Comparison of ENCODE assay signal across 8 cellular contexts in genomic region chr5:87121315-87122170, GRCh38.
DNase-seq lines count a peak whose midpoint lies in the region; ATAC-seq and TF ChIP-seq lines count a peak whose summit lies in the region.

No MANE protein-coding gene starts in this region.

- H3K4me2 ChIP-seq in PC-9 = peak overlapping the region; percentile 46

- no peak overlapping the region; the same call in 1 of the 2 replicates for H3K4me3 ChIP-seq in PC-9

- CTCF ChIA-PET in PC-9 (lab: Charles Lee) = no interaction called here

- intact Hi-C loops in Right ventricle myocardium superior (cut with DNase I) (no loop called here), cardiac septum (cut with DNase I) (no loop called here), PC-9 (cut with micrococcal nuclease; ENCODE audit: unreplicated experiment) (loop anchor here (1.0 to 5.0 kb wide), 4 partner anchors 48 to 107 kb away; no protein-coding TSS in a partner anchor)

- no peaks in the 10 kb centered on the region for H3K79me2 ChIP-seq in PC-9 (ENCODE audit: low read depth)

- no peaks in the 10 kb centered on the region for H4K20me1 ChIP-seq in PC-9 (ENCODE audit: insufficient read depth)

- POLR2A ChIA-PET in PC-9 (lab: Charles Lee; ENCODE audit: unreplicated experiment) = interaction anchor here (0.8 kb wide), 1 partner anchor 146 kb away, joined by 5 read pairs; the partner anchor contains the start of gene RASA1
- POLR2A ChIA-PET in activated naive CD8-positive, alpha-beta T cell treated with anti-CD3 and anti-CD28 coated beads, Interleukin-2, amount 10 ng/mL, durations not matched to agents 7 days and 5 days (lab: Charles Lee) = interaction anchor here (0.8 to 1.4 kb wide), 3 partner anchors 46 to 146 kb away, joined by 3 to 5 read pairs (median 4); partner anchors contain the start of gene RASA1

- no peaks in the 10 kb centered on the region for H3K27me3 ChIP-seq in PC-9 (ENCODE audit: insufficient read depth, low read depth)

- H3K9me3 ChIP-seq in PC-9 (ENCODE audit: insufficient read depth, low read depth) = peaks cover 17% of the 10 kb centered on the region

- peak overlapping the region; percentile 92 for H3K27ac ChIP-seq in PC-9

- peaks cover 3% of the 10 kb centered on the region for H3K9me3 Mint-ChIP-seq in activated naive CD8-positive, alpha-beta T cell treated with anti-CD3 and anti-CD28 coated beads, Interleukin-2, amount 10 ng/mL, durations not matched to agents 7 days and 5 days

- DNase-seq in Right ventricle myocardium superior (no peak), cardiac septum (ENCODE audit: low spot score) (no peak), PC-9 (peak; percentile 38 to 83), kidney glomerular epithelial cell (lab: John Stamatoyannopoulos, UW) (peak; percentile 91), superior temporal gyrus (ENCODE audit: extremely low spot score) (peak; percentile 61), HuH-7.5 (ENCODE audit: low spot score) (no peak)
- no peak for DNase-seq in activated naive CD8-positive, alpha-beta T cell treated with anti-CD3 and anti-CD28 coated beads, Interleukin-2, amount 10 ng/mL, durations not matched to agents 7 days and 5 days

- H2AFZ ChIP-seq in PC-9 = peak overlapping the region; percentile 63

- no peaks in the 10 kb centered on the region for H3K27me3 Mint-ChIP-seq in activated naive CD8-positive, alpha-beta T cell treated with anti-CD3 and anti-CD28 coated beads, Interleukin-2, amount 10 ng/mL, durations not matched to agents 7 days and 5 days

- peaks cover 52% of the 10 kb centered on the region for H3K4me1 ChIP-seq in PC-9 (replicated peaks; ENCODE audit: insufficient read depth)

- peaks cover 51% of the 10 kb centered on the region for H3K4me1 Mint-ChIP-seq in activated naive CD8-positive, alpha-beta T cell treated with anti-CD3 and anti-CD28 coated beads, Interleukin-2, amount 10 ng/mL, durations not matched to agents 7 days and 5 days

- H3K36me3 Mint-ChIP-seq in activated naive CD8-positive, alpha-beta T cell treated with anti-CD3 and anti-CD28 coated beads, Interleukin-2, amount 10 ng/mL, durations not matched to agents 7 days and 5 days = peaks cover 3% of the 10 kb centered on the region

- TF ChIP-seq CTCF in PC-9 (conservative IDR thresholded peaks at IDR 0.05) = no peak

- no peaks in the 10 kb centered on the region for H3K9me2 ChIP-seq in PC-9 (ENCODE audit: insufficient read depth)

- no peaks in the 10 kb centered on the region for H3K36me3 ChIP-seq in PC-9 (ENCODE audit: low read depth)

- BruUV-seq in PC-9 (replicated peaks; lab: Mats Ljungman, UMichigan) = TSS peak; percentile 73

- peaks cover 22% of the 10 kb centered on the region for H3F3A ChIP-seq in PC-9 (ENCODE audit: insufficient read depth, low read depth)

- H3K4me3 Mint-ChIP-seq in activated naive CD8-positive, alpha-beta T cell treated with anti-CD3 and anti-CD28 coated beads, Interleukin-2, amount 10 ng/mL, durations not matched to agents 7 days and 5 days = peak overlapping the region; percentile 65

- H3K27ac Mint-ChIP-seq in activated naive CD8-positive, alpha-beta T cell treated with anti-CD3 and anti-CD28 coated beads, Interleukin-2, amount 10 ng/mL, durations not matched to agents 7 days and 5 days = peak overlapping the region; percentile 87

- peak; percentile 59 for ATAC-seq in Right ventricle myocardium superior (ENCODE audit: poor library complexity)
- ATAC-seq in HG02981 (IDR thresholded peaks at IDR 0.05; ENCODE audit: unreplicated experiment) = peak; percentile 69
- peak; percentile 87 for ATAC-seq in activated naive CD8-positive, alpha-beta T cell treated with anti-CD3 and anti-CD28 coated beads, Interleukin-2, amount 10 ng/mL, durations not matched to agents 7 days and 5 days (ENCODE audit: low read depth)

Comparison
In these comparisons a context has a peak if more than half of its experiments do, and no peak if none do; other contexts are left out.
1. DNase-seq: peak in PC-9 (2 of 2), kidney glomerular epithelial cell (single experiment) and superior temporal gyrus (single experiment); none in Right ventricle myocardium superior (single experiment), cardiac septum (single experiment), activated naive CD8-positive, alpha-beta T cell treated with anti-CD3 and anti-CD28 coated beads, Interleukin-2, amount 10 ng/mL, durations not matched to agents 7 days and 5 days (single experiment) and HuH-7.5 (single experiment).
2. Peak in every context shown above with its lines, with median percentiles within 50 percentile points of each other: ATAC-seq.